ENCODE assay signal across 12 cellular contexts in genomic region chr19:56071151-56071550, GRCh38. TPM values are rescaled to one million over a fixed set of nuclear protein-coding genes. Genes with fewer than 3 reads are reported as not detected.
DNase-seq lines count a peak whose midpoint lies in the region; ATAC-seq, FAIRE-seq and TF ChIP-seq lines count a peak whose summit lies in the region.
"Had no signal": no experiment of that assay in that cellular context is flagged by ENCODE, and none has a peak within 500 bp of the region (broad histone marks: within the 10 kb centered on the region; RNA-seq: fewer than 3 reads in every experiment).

No MANE protein-coding gene starts in this region.

- DNase-seq in H4 (ENCODE audit: low spot score), result peak; percentile 43
- peak; percentile 13 for DNase-seq in RPMI7951 (ENCODE audit: low read depth)
- DNase-seq in foreskin keratinocyte, result no peak
- no peak for DNase-seq in pancreas
- no peak for DNase-seq in kidney glomerular epithelial cell (lab: John Stamatoyannopoulos, UW)
- no peak for DNase-seq in activated effector memory CD4-positive, alpha-beta T cell treated with Interleukin-2 at 50 U/mL for 16 hours
- DNase-seq: activated CD8-positive, alpha-beta memory T cell treated with anti-CD3 and anti-CD28 coated beads, Interleukin-2, amount 50 U/mL, for 48 hours; caudate nucleus; NCI-H1092; stimulated activated CD4-positive, alpha-beta T cell treated with anti-CD3 and anti-CD28 coated beads, Interleukin-15, amount 100 ng/mL, for 24 hours had no signal

- H3K27ac ChIP-seq in C4-2B (no peak overlapping the region), foreskin keratinocyte (no peak overlapping the region), pancreas (no peak overlapping the region)

- no peak for FAIRE-seq in pancreas (lab: Jason Lieb, UNC)

- WGBS in pancreas, 2 donors, result 55% methylated on average over 4 of the region's 4 CpGs

- no peaks in the 10 kb centered on the region for H3K27me3 ChIP-seq in foreskin keratinocyte
- no peaks in the 10 kb centered on the region for H3K27me3 ChIP-seq in pancreas

- no peaks in the 10 kb centered on the region for H3K36me3 ChIP-seq in pancreas

- TF ChIP-seq CTCF in C4-2B (conservative IDR thresholded peaks at IDR 0.05), result peak; percentile 74
- TF ChIP-seq CTCF in foreskin keratinocyte (conservative IDR thresholded peaks at IDR 0.05), result peak; percentile 35
- no peak for TF ChIP-seq CTCF in pancreas (IDR thresholded peaks at IDR 0.05)

- no peak for ATAC-seq in foreskin keratinocyte
- no peak for ATAC-seq in pancreas
- no peak for ATAC-seq in HG02759 (IDR thresholded peaks at IDR 0.05; ENCODE audit: unreplicated experiment)

- no peaks in the 10 kb centered on the region for H3K9me3 ChIP-seq in pancreas

- intact Hi-C loops in pancreas (cut with DNase I), result loop anchor here in 1 of 3 donors (10.0 kb wide), 2 partner anchors 184 to 284 kb away; no protein-coding TSS in a partner anchor

- no peaks in the 10 kb centered on the region for H3K4me1 ChIP-seq in foreskin keratinocyte
- peaks cover 0 to 6% (median 0%) of the 10 kb centered on the region in 3 donors for H3K4me1 ChIP-seq in pancreas

- H3K4me3 ChIP-seq in pancreas, result no peak overlapping the region

RNA-seq across cellular contexts. Expression of gene ZNF787, which starts 49.9 kb away (rescaled TPM):
- 8.6 and 12.4 TPM in 2 replicates for total RNA-seq in H4 (2014; rRNA removed; shearing (Covaris generic))
- total RNA-seq in RPMI7951 (2014; rRNA removed; shearing (Covaris generic)), result 4.4 and 10.7 TPM in 2 replicates
- total RNA-seq in foreskin keratinocyte (28.6 and 29.1 TPM in 2 replicates), pancreas (10 to 100 TPM; 22.1 to 41.9 (median 25.6) TPM)
- polyA plus RNA-seq in foreskin keratinocyte (32.3 and 32.5 TPM in 2 replicates), pancreas (10 to 100 TPM; 13.6 to 31.1 TPM)

Comparison
In these comparisons a context has a peak if more than half of its experiments do, and no peak if none do; other contexts are left out.
1. CTCF ChIP-seq: peak in C4-2B (single experiment) and foreskin keratinocyte (single experiment); none in pancreas (0 of 4).
2. DNase-seq: peak in H4 (single experiment) and RPMI7951 (single experiment); none in foreskin keratinocyte (0 of 2), pancreas (0 of 6), kidney glomerular epithelial cell (single experiment) and activated effector memory CD4-positive, alpha-beta T cell treated with Interleukin-2 at 50 U/mL for 16 hours (single experiment).